1 cellular context compared by ENCODE assay signal in the genomic region with DNA sequence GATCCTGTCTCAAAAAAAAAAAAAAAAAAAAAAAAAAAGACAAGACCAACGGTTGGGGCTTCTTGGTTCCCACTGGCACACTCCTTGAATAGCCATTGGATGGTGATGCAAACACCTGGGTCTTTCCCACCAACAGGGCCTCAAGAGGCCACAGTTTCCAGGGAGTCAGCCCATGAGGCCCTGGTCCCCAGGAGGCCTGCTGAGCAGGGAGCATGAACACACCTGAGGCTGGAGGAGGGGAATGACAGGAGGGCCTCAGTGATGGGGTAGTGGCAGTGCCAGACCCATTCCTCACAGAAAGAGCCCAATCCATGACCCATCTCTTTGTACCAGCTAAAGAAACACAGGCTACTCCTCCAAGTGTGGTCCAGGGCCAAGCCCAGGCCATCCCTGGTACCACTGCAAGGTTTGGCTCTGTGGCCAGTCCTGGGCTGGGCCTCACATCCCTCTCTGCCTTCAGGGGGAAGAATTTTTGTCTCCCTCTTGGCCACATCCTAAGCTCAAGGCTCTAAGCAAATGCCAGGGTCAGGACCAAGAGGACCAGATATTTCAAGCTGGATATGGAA.
TF ChIP-seq lines count a peak whose summit lies in the region.

No MANE protein-coding gene starts in this region.

TF ChIP-seq in SK-N-SH, 30 proteins besides CTCF, POLR2A, EP300 and RAD21:
- TF ChIP-seq TAF1 (IDR thresholded peaks at IDR 0.05; ENCODE audit: borderline replicate concordance, low read depth, low read length) (no peak), NFIC (IDR thresholded peaks at IDR 0.05; ENCODE audit: borderline replicate concordance) (no peak), POLR2AphosphoS5 (IDR thresholded peaks at IDR 0.05; ENCODE audit: low read depth, low read length) (no peak), GABPA (IDR thresholded peaks at IDR 0.05; ENCODE audit: low read depth) (no peak), NRF1 (IDR thresholded peaks at IDR 0.05; ENCODE audit: low read depth, low read length) (no peak), SIN3A (IDR thresholded peaks at IDR 0.05; ENCODE audit: borderline replicate concordance, low read depth, low read length) (no peak)
